1 cellular context compared by ENCODE assay signal in genomic region chr6:130183271-130184222, GRCh38.
TF ChIP-seq lines count a peak whose summit lies in the region.

No MANE protein-coding gene starts in this region.

TF ChIP-seq in GM23338, 12 proteins besides CTCF, POLR2A, EP300 and RAD21 (continued from another document):
- TF ChIP-seq ZNF462 (CRISPR knock-in tag; IDR thresholded peaks at IDR 0.05) (no peak), STAT1 (IDR thresholded peaks at IDR 0.05; ENCODE audit: unreplicated experiment) (no peak), NANOG (IDR thresholded peaks at IDR 0.05; ENCODE audit: borderline replicate concordance) (no peak), EZH2phosphoT487 (IDR thresholded peaks at IDR 0.05; ENCODE audit: unreplicated experiment) (no peak), ZNF331 (CRISPR knock-in tag; IDR thresholded peaks at IDR 0.05; ENCODE audit: low read depth) (no peak), ETS1 (IDR thresholded peaks at IDR 0.05) (no peak), JUNB (IDR thresholded peaks at IDR 0.05; ENCODE audit: unreplicated experiment) (no peak), CREB1 (CRISPR knock-in tag; IDR thresholded peaks at IDR 0.05; ENCODE audit: low read depth) (no peak)
